In genomic region chr1:179591592-179592580, GRCh38 we compare ENCODE assay signal across 11 cellular contexts. TPM values are rescaled to one million over a fixed set of nuclear protein-coding genes. Genes with fewer than 3 reads are reported as not detected.
DNase-seq lines count a peak whose midpoint lies in the region; ATAC-seq and TF ChIP-seq lines count a peak whose summit lies in the region.
"Had no signal": no experiment of that assay in that cellular context is flagged by ENCODE, and none has a peak within 500 bp of the region (broad histone marks: within the 10 kb centered on the region; RNA-seq: fewer than 3 reads in every experiment).

TSS of gene TDRD5 (plus strand) at chr1:179591832. CDS start at chr1:179592616, 784 bp downstream.

- BruUV-seq in Panc1 (replicated peaks; lab: Mats Ljungman, UMichigan) = no TSS peak

- H3K36me3 ChIP-seq in GM06990 (ENCODE audit: control insufficient read depth, insufficient read depth, low read length) (no peaks in the 10 kb centered on the region), Panc1 (ENCODE audit: control insufficient read depth, insufficient read depth, low read length) (no peaks in the 10 kb centered on the region; the same call in 1 of the 2 replicates)

- in situ Hi-C loops in Panc1 (cut with HindIII; ENCODE audit: low pct_unique_long_range_greater_than_20kb, low sequenced_read_pairs) = no loop called here

- TF ChIP-seq CTCF in GM06990 (IDR thresholded peaks at IDR 0.05; ENCODE audit: insufficient read depth, low read length, poor library complexity, severe bottlenecking) (peak; percentile 1), Panc1 (IDR thresholded peaks at IDR 0.05) (peak; percentile 47), retinal pigment epithelial cell (conservative IDR thresholded peaks at IDR 0.05; ENCODE audit: low read depth, low read length) (peak; percentile 1)

- H3K27ac ChIP-seq in Panc1 (ENCODE audit: low read length) = peak within 1 kb of the TSS; percentile 7; the same call in 1 of the 2 replicates

- CTCF ChIA-PET in Panc1 (lab: Charles Lee) = interaction anchor here (0.7 kb wide), 1 partner anchor 1556 kb away, joined by 3 read pairs; no protein-coding TSS in a partner anchor

- no peak for DNase-seq in GM06990 (ENCODE audit: extremely low read depth, insufficient read length)
- DNase-seq in Panc1 (ENCODE audit: low read depth, low spot score) = no peak
- DNase-seq in head of caudate nucleus = peak in 25 of 42 donors; percentile 10 to 68 (median 35)
- peak; percentile 36 for DNase-seq in retinal pigment epithelial cell (ENCODE audit: low read depth)
- no peak for DNase-seq in NCI-H2171 (lab: John Stamatoyannopoulos, UW)
- no peak for DNase-seq in SHP77 (lab: John Stamatoyannopoulos, UW)
- DNase-seq in activated CD4-positive, CD25-positive, alpha-beta regulatory T cell (lab: John Stamatoyannopoulos, UW) = no peak
- DNase-seq: activated T-cell treated with anti-CD3 and anti-CD28 coated beads for 4 hours, naive B cell had no signal

- POLR2A ChIA-PET in Panc1 (lab: Charles Lee) = no interaction called here

- H3K27me3 ChIP-seq in GM06990 (replicated peaks; ENCODE audit: control insufficient read depth, insufficient read depth, low read length) (no peaks in the 10 kb centered on the region; the same call in 1 of the 2 replicates), Panc1 (ENCODE audit: control insufficient read depth, insufficient read depth, low read length) (peaks cover 3% of the 10 kb centered on the region)

- intact Hi-C loops in Panc1 (cut with micrococcal nuclease; ENCODE audit: unreplicated experiment) = loop anchor here (10.0 kb wide), 2 partner anchors 223 to 337 kb away; no protein-coding TSS in a partner anchor
- intact Hi-C loops in head of caudate nucleus (cut with DNase I) = no loop called here

- ATAC-seq in Panc1 = peak; percentile 88
- no peak for ATAC-seq in GM19023 (IDR thresholded peaks at IDR 0.05; ENCODE audit: unreplicated experiment)

- peaks cover 4% of the 10 kb centered on the region; the same call in 1 of the 2 replicates for H3K4me1 ChIP-seq in Panc1 (ENCODE audit: control insufficient read depth, insufficient read depth, low read length)

- H3K9me3 ChIP-seq in Panc1 (ENCODE audit: control insufficient read depth, insufficient read depth, low read depth, low read length) = no peaks in the 10 kb centered on the region

- H3K4me3 ChIP-seq in GM06990 (replicated peaks; ENCODE audit: low read depth, low read length) = no peak within 1 kb of the TSS
- H3K4me3 ChIP-seq in Panc1 (ENCODE audit: low read depth in 2 of 2, low read length in 2 of 2) = peak within 1 kb of the TSS; percentile 46 to 53
- H3K4me3 ChIP-seq in retinal pigment epithelial cell (ENCODE audit: low read length) = peak within 1 kb of the TSS; percentile 20

RNA-seq across cellular contexts. Expression of gene TDRD5, which starts in this region (rescaled TPM):
- total RNA-seq in Panc1 (2021; ENCODE audit: unreplicated experiment) = 2.4 TPM
- 1.2 TPM for polyA plus RNA-seq in Panc1 (2012; ENCODE audit: insufficient read length)
- polyA plus RNA-seq: IgD-negative memory B cell had no signal

Comparison
In these comparisons a context has a peak if more than half of its experiments do, and no peak if none do; other contexts are left out.
1. DNase-seq: peak in head of caudate nucleus (25 of 42) and retinal pigment epithelial cell (single experiment); none in GM06990 (single experiment), Panc1 (single experiment), NCI-H2171 (single experiment), SHP77 (0 of 2) and activated CD4-positive, CD25-positive, alpha-beta regulatory T cell (0 of 4).
2. Peak in every context shown above with its lines, with median percentiles within 50 percentile points of each other: CTCF ChIP-seq.